8 cellular contexts compared by ENCODE assay signal in the genomic region with DNA sequence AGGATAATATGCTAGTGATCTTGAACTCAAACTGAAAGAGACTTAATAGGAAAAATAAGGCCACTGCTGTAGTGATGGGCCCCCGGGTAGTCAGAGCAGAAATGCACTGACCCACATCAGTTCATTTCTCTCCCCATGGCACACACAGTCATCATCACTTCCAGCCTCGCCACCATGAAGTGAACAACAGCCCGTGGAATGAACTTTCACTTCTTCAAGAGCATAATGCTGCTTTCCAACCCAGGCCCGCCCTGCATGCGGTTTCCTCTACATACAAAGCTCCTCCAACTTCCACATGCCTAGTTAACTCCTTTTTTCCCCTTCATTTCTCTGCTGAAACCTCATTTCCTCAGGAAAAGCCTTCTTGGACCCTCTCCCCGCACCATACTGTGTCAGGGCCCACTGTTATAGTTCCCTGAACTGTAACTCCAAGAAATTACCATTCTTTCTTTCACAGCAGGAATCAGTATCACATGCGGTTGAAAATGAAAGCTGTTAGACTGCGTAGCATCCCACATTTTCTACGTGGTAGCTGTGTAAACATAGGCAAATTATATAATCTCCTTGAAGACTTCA.
DNase-seq lines count a peak whose midpoint lies in the region; ATAC-seq and TF ChIP-seq lines count a peak whose summit lies in the region.

No MANE protein-coding gene starts in this region.

- H3K36me3 ChIP-seq in OCI-LY3 (replicated peaks; ENCODE audit: low read depth, low read length), result no peaks in the 10 kb centered on the region

- TF ChIP-seq CTCF in OCI-LY3 (IDR thresholded peaks at IDR 0.05; ENCODE audit: low read depth, low read length), result no peak

- H3K4me3 ChIP-seq in OCI-LY3 (ENCODE audit: low read length), result peak overlapping the region; percentile 74

- peaks cover 18% of the 10 kb centered on the region for H3K27me3 ChIP-seq in OCI-LY3 (ENCODE audit: low read depth, low read length)

- H3K9me3 ChIP-seq in OCI-LY3 (ENCODE audit: insufficient read depth, low read length), result no peaks in the 10 kb centered on the region

- no peaks in the 10 kb centered on the region for H4K20me1 ChIP-seq in OCI-LY3 (ENCODE audit: insufficient read depth, low read length)

- peak overlapping the region; percentile 93 for H3K4me2 ChIP-seq in OCI-LY3 (ENCODE audit: low read length)

- peaks cover 73% of the 10 kb centered on the region for H3K4me1 ChIP-seq in OCI-LY3 (ENCODE audit: low read length)

- H3K79me2 ChIP-seq in OCI-LY3 (ENCODE audit: low read length), result no peaks in the 10 kb centered on the region

- no peak overlapping the region for H2AFZ ChIP-seq in OCI-LY3 (ENCODE audit: low read depth, low read length)

- peak; percentile 4 for DNase-seq in activated naive CD8-positive, alpha-beta T cell treated with anti-CD3 and anti-CD28 coated beads, Interleukin-2, amount 50 U/mL, for 16 hours (ENCODE audit: low read depth, low spot score)
- DNase-seq in kidney tubule cell (ENCODE audit: low spot score) (peak; percentile 59), SHP77 (lab: John Stamatoyannopoulos, UW) (no peak), OCI-M2 (lab: John Stamatoyannopoulos, UW; ENCODE audit: unreplicated experiment) (no peak)
- peak; percentile 6 for DNase-seq in stimulated activated CD8-positive, alpha-beta memory T cell treated with anti-CD3 and anti-CD28 coated beads, Interleukin-12 subunit alpha, Interleukin-12 subunit beta, amount 100 ng/mL, for 1 hour (ENCODE audit: low read depth)

- peak overlapping the region; percentile 96 for H3K27ac ChIP-seq in OCI-LY3 (ENCODE audit: low read length)

- ATAC-seq in GM18508 (IDR thresholded peaks at IDR 0.05; ENCODE audit: insufficient read depth, unreplicated experiment) (peak; percentile 75), HG02798 (IDR thresholded peaks at IDR 0.05; ENCODE audit: poor library complexity, unreplicated experiment) (peak; percentile 78)

- peak overlapping the region; percentile 69 for H3K9ac ChIP-seq in OCI-LY3 (ENCODE audit: low read length)

Comparison
In these comparisons a context has a peak if more than half of its experiments do, and no peak if none do; other contexts are left out.
1. DNase-seq: peak in activated naive CD8-positive, alpha-beta T cell treated with anti-CD3 and anti-CD28 coated beads, Interleukin-2, amount 50 U/mL, for 16 hours (single experiment), kidney tubule cell (single experiment) and stimulated activated CD8-positive, alpha-beta memory T cell treated with anti-CD3 and anti-CD28 coated beads, Interleukin-12 subunit alpha, Interleukin-12 subunit beta, amount 100 ng/mL, for 1 hour (single experiment); none in SHP77 (0 of 2) and OCI-M2 (single experiment).